1 cellular context compared by ENCODE assay signal in genomic region chr2:121617042-121617599, GRCh38.
TF ChIP-seq lines count a peak whose summit lies in the region.

No MANE protein-coding gene starts in this region.

TF ChIP-seq in IMR-90, 13 proteins besides CTCF, POLR2A, EP300 and RAD21 (continued from another document):
- no peak for TF ChIP-seq ELK1 (IDR thresholded peaks at IDR 0.05; ENCODE audit: borderline replicate concordance, low read depth, low read length)
- TF ChIP-seq MXI1 (IDR thresholded peaks at IDR 0.05; ENCODE audit: borderline replicate concordance, low read depth, low read length) = no peak
- no peak for TF ChIP-seq NFE2L2 (IDR thresholded peaks at IDR 0.05; ENCODE audit: low read depth, low read length)
- no peak for TF ChIP-seq USF2 (IDR thresholded peaks at IDR 0.05; ENCODE audit: low read depth, low read length)
- no peak for TF ChIP-seq RCOR1 (IDR thresholded peaks at IDR 0.05; ENCODE audit: insufficient replicate concordance, low read length)
- TF ChIP-seq FOS (IDR thresholded peaks at IDR 0.05; ENCODE audit: low read depth, low read length) = no peak
- TF ChIP-seq RFX5 (IDR thresholded peaks at IDR 0.05; ENCODE audit: low read depth, low read length) = no peak
- TF ChIP-seq SMC3 (IDR thresholded peaks at IDR 0.05; ENCODE audit: low read depth, low read length) = no peak
- TF ChIP-seq BHLHE40 (IDR thresholded peaks at IDR 0.05; ENCODE audit: low read depth, low read length) = no peak
- no peak for TF ChIP-seq CHD1 (IDR thresholded peaks at IDR 0.05; ENCODE audit: low read depth, low read length)
TF ChIP-seq in IMR-90: peak in this region for 0.
